ENCODE assay signal across 1 cellular context in the genomic region with DNA sequence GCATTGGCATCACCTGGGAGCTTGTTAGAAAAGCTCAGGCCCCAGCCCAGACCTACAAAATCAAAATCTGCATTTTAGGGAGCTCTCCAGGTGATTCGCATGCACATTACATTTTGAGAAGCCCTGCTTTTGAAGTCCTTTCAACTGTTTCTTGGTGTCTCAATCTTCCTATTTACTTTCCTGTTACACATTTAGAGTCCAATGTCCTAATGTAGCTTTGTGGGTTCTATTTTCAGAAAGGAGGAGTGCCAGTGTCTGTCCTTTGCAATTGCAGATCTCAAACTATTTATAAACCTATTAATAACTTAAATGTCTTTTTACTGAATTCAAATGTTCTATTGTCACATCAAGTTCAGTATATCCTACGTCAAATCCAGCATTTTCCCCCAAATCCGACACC.
TF ChIP-seq lines count a peak whose summit lies in the region.

No MANE protein-coding gene starts in this region.

TF ChIP-seq in HepG2, 621 proteins besides CTCF, POLR2A, EP300 and RAD21 (continued from another document):
- TF ChIP-seq TRIM22 (IDR thresholded peaks at IDR 0.05) (no peak), LCORL (IDR thresholded peaks at IDR 0.05) (no peak), LCORL (CRISPR knock-in tag; IDR thresholded peaks at IDR 0.05) (peak; percentile 26; the same call in 1 of the 2 replicates), FOXA1 (IDR thresholded peaks at IDR 0.05) (no peak), FOXA1 (CRISPR knock-in tag; IDR thresholded peaks at IDR 0.05) (peak; percentile 46; the same call in 1 of the 2 replicates), PAXIP1 (CRISPR knock-in tag; conservative IDR thresholded peaks at IDR 0.05) (peak; percentile 41), MIER2 (CRISPR knock-in tag; IDR thresholded peaks at IDR 0.05) (no peak), AHDC1 (CRISPR knock-in tag; IDR thresholded peaks at IDR 0.05; ENCODE audit: borderline replicate concordance) (0 out of 2 replicates have a peak, but pooled peaks have one; percentile 24), NCOA2 (CRISPR knock-in tag; IDR thresholded peaks at IDR 0.05) (no peak), KDM6A (CRISPR knock-in tag; IDR thresholded peaks at IDR 0.05; ENCODE audit: low read depth) (peak; percentile 27; the same call in 1 of the 2 replicates), TCF7 (IDR thresholded peaks at IDR 0.05; ENCODE audit: low read depth) (0 out of 2 replicates have a peak, but pooled peaks have one; percentile 10), ZSCAN25 (CRISPR knock-in tag; IDR thresholded peaks at IDR 0.05) (no peak), ASH2L (IDR thresholded peaks at IDR 0.05; ENCODE audit: insufficient read length, low read depth, low read length) (no peak), HNF4G (IDR thresholded peaks at IDR 0.05; ENCODE audit: borderline replicate concordance, low read depth, low read length) (peak; percentile 43; the same call in 1 of the 2 replicates), HNF4G (CRISPR knock-in tag; IDR thresholded peaks at IDR 0.05; ENCODE audit: borderline replicate concordance, low read depth) (no peak), FOXA3 (CRISPR knock-in tag; IDR thresholded peaks at IDR 0.05) (0 out of 2 replicates have a peak, but pooled peaks have one; percentile 36), ZNF775 (CRISPR knock-in tag; IDR thresholded peaks at IDR 0.05; ENCODE audit: borderline replicate concordance) (no peak), GLMP (CRISPR knock-in tag; IDR thresholded peaks at IDR 0.05; ENCODE audit: borderline replicate concordance) (no peak), ZNF605 (CRISPR knock-in tag; IDR thresholded peaks at IDR 0.05) (no peak), GFI1 (CRISPR knock-in tag; IDR thresholded peaks at IDR 0.05; ENCODE audit: borderline replicate concordance) (no peak), GABPA (IDR thresholded peaks at IDR 0.05; ENCODE audit: low read depth, low read length) (no peak), GABPA (CRISPR knock-in tag; IDR thresholded peaks at IDR 0.05; ENCODE audit: low read depth) (no peak), HNF4A (CRISPR knock-in tag; IDR thresholded peaks at IDR 0.05) (peak; percentile 41; the same call in 1 of the 2 replicates), KLF16 (CRISPR knock-in tag; IDR thresholded peaks at IDR 0.05) (no peak)
- TF ChIP-seq, protein P1, sequence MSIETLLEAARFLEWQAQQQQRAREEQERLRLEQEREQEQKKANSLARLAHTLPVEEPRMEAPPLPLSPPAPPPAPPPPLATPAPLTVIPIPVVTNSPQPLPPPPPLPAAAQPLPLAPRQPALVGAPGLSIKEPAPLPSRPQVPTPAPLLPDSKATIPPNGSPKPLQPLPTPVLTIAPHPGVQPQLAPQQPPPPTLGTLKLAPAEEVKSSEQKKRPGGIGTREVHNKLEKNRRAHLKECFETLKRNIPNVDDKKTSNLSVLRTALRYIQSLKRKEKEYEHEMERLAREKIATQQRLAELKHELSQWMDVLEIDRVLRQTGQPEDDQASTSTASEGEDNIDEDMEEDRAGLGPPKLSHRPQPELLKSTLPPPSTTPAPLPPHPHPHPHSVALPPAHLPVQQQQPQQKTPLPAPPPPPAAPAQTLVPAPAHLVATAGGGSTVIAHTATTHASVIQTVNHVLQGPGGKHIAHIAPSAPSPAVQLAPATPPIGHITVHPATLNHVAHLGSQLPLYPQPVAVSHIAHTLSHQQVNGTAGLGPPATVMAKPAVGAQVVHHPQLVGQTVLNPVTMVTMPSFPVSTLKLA (IDR thresholded peaks at IDR 0.05), result no peak
- TF ChIP-seq, protein P2, sequence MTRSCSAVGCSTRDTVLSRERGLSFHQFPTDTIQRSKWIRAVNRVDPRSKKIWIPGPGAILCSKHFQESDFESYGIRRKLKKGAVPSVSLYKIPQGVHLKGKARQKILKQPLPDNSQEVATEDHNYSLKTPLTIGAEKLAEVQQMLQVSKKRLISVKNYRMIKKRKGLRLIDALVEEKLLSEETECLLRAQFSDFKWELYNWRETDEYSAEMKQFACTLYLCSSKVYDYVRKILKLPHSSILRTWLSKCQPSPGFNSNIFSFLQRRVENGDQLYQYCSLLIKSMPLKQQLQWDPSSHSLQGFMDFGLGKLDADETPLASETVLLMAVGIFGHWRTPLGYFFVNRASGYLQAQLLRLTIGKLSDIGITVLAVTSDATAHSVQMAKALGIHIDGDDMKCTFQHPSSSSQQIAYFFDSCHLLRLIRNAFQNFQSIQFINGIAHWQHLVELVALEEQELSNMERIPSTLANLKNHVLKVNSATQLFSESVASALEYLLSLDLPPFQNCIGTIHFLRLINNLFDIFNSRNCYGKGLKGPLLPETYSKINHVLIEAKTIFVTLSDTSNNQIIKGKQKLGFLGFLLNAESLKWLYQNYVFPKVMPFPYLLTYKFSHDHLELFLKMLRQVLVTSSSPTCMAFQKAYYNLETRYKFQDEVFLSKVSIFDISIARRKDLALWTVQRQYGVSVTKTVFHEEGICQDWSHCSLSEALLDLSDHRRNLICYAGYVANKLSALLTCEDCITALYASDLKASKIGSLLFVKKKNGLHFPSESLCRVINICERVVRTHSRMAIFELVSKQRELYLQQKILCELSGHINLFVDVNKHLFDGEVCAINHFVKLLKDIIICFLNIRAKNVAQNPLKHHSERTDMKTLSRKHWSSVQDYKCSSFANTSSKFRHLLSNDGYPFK (CRISPR knock-in tag; IDR thresholded peaks at IDR 0.05; ENCODE audit: borderline replicate concordance), result no peak
- TF ChIP-seq, protein P3, sequence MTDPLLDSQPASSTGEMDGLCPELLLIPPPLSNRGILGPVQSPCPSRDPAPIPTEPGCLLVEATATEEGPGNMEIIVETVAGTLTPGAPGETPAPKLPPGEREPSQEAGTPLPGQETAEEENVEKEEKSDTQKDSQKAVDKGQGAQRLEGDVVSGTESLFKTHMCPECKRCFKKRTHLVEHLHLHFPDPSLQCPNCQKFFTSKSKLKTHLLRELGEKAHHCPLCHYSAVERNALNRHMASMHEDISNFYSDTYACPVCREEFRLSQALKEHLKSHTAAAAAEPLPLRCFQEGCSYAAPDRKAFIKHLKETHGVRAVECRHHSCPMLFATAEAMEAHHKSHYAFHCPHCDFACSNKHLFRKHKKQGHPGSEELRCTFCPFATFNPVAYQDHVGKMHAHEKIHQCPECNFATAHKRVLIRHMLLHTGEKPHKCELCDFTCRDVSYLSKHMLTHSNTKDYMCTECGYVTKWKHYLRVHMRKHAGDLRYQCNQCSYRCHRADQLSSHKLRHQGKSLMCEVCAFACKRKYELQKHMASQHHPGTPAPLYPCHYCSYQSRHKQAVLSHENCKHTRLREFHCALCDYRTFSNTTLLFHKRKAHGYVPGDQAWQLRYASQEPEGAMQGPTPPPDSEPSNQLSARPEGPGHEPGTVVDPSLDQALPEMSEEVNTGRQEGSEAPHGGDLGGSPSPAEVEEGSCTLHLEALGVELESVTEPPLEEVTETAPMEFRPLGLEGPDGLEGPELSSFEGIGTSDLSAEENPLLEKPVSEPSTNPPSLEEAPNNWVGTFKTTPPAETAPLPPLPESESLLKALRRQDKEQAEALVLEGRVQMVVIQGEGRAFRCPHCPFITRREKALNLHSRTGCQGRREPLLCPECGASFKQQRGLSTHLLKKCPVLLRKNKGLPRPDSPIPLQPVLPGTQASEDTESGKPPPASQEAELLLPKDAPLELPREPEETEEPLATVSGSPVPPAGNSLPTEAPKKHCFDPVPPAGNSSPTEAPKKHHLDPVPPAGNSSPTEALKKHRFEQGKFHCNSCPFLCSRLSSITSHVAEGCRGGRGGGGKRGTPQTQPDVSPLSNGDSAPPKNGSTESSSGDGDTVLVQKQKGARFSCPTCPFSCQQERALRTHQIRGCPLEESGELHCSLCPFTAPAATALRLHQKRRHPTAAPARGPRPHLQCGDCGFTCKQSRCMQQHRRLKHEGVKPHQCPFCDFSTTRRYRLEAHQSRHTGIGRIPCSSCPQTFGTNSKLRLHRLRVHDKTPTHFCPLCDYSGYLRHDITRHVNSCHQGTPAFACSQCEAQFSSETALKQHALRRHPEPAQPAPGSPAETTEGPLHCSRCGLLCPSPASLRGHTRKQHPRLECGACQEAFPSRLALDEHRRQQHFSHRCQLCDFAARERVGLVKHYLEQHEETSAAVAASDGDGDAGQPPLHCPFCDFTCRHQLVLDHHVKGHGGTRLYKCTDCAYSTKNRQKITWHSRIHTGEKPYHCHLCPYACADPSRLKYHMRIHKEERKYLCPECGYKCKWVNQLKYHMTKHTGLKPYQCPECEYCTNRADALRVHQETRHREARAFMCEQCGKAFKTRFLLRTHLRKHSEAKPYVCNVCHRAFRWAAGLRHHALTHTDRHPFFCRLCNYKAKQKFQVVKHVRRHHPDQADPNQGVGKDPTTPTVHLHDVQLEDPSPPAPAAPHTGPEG (CRISPR knock-in tag; IDR thresholded peaks at IDR 0.05), result no peak
TF ChIP-seq in HepG2: peak in this region for 9.
